ENCODE assay signal across 24 cellular contexts in genomic region chr2:215365184-215365658, GRCh38. TPM values are rescaled to one million over a fixed set of nuclear protein-coding genes. Genes with fewer than 3 reads are reported as not detected.
A peak's percentile ranks its signal among the peaks of the same experiment; 100 is the strongest.
DNase-seq lines count a peak whose midpoint lies in the region; ATAC-seq and TF ChIP-seq lines count a peak whose summit lies in the region.
"Had no signal": no experiment of that assay in that cellular context is flagged by ENCODE, and none has a peak within 500 bp of the region (broad histone marks: within the 10 kb centered on the region; RNA-seq: fewer than 3 reads in every experiment).

No MANE protein-coding gene starts in this region.

- no peaks in the 10 kb centered on the region for H3K9me3 ChIP-seq in GM23248 (ENCODE audit: low read depth)
- H3K9me3 ChIP-seq in adipocyte (ENCODE audit: control insufficient read depth, low read length), result no peaks in the 10 kb centered on the region
- no peaks in the 10 kb centered on the region for H3K9me3 ChIP-seq in osteoblast (ENCODE audit: low read depth, low read length)
- H3K9me3 ChIP-seq: adrenal gland; BLaER1 treated with 17β-estradiol and CSF1 and Interleukin-3, amounts not matched to agents 10 nM and 100 nM had no signal

- peak overlapping the region; percentile 54 for H3K9ac ChIP-seq in GM23248
- peak overlapping the region; percentile 24 for H3K9ac ChIP-seq in adipocyte (ENCODE audit: low read length)
- H3K9ac ChIP-seq: BLaER1 treated with 17β-estradiol and CSF1 and Interleukin-3, amounts not matched to agents 10 nM and 100 nM had no signal

- H3K9me2 ChIP-seq in GM23248 (ENCODE audit: insufficient read depth), result no peaks in the 10 kb centered on the region

- peaks cover 43% of the 10 kb centered on the region for H3K4me1 ChIP-seq in GM23248 (ENCODE audit: insufficient read depth)
- H3K4me1 ChIP-seq in adipocyte (ENCODE audit: control insufficient read depth, insufficient read depth, low read length), result peaks cover 9% of the 10 kb centered on the region
- peaks cover 6% of the 10 kb centered on the region for H3K4me1 ChIP-seq in osteoblast (ENCODE audit: insufficient read depth, low read length)
- H3K4me1 ChIP-seq: adrenal gland had no signal

- no peak overlapping the region for H3K4me3 Mint-ChIP-seq in endothelial cell (ENCODE audit: unreplicated experiment)
- H3K4me3 Mint-ChIP-seq: activated B cell treated with CpG ODN at 0.5 μM for 24 hours; activated CD8-positive, alpha-beta T cell treated with anti-CD3 and anti-CD28 coated beads, Interleukin-2, amount 10 ng/mL, durations not matched to agents 7 days and 5 days; central memory CD8-positive, alpha-beta T cell; effector memory CD8-positive, alpha-beta T cell; IgD-negative memory B cell; neural crest cell; T-helper 17 cell; type B pancreatic cell had no signal

- ATAC-seq in GM18907 (IDR thresholded peaks at IDR 0.05; ENCODE audit: unreplicated experiment), result peak; percentile 52
- no peak for ATAC-seq in HG03139 (IDR thresholded peaks at IDR 0.05; ENCODE audit: unreplicated experiment)
- ATAC-seq: activated CD8-positive, alpha-beta T cell treated with anti-CD3 and anti-CD28 coated beads, Interleukin-2, amount 10 ng/mL, durations not matched to agents 7 days and 5 days; effector memory CD8-positive, alpha-beta T cell; T-helper 17 cell had no signal

- H3K4me3 ChIP-seq in GM23248 (no peak overlapping the region), adipocyte (ENCODE audit: low read length) (no peak overlapping the region), osteoblast (ENCODE audit: insufficient read depth, low read length) (no peak overlapping the region)
- H3K4me3 ChIP-seq: adrenal gland; BLaER1 treated with 17β-estradiol and CSF1 and Interleukin-3, amounts not matched to agents 10 nM and 100 nM had no signal

- H3K36me3 ChIP-seq in GM23248 (ENCODE audit: low read depth) (peaks cover 98% of the 10 kb centered on the region), adipocyte (ENCODE audit: control insufficient read depth, insufficient read depth, low read length, severe bottlenecking) (peaks cover 100% of the 10 kb centered on the region), osteoblast (ENCODE audit: insufficient read depth, low read length) (peaks cover 100% of the 10 kb centered on the region)

- H3K79me2 ChIP-seq in GM23248 (ENCODE audit: insufficient read depth) (no peaks in the 10 kb centered on the region), osteoblast (ENCODE audit: insufficient read depth, low read length) (no peaks in the 10 kb centered on the region)

- WGBS in GM23248 (ENCODE audit: low coverage in 1 of 2, low lambda C conversion rate in 2 of 2, missing lambda C conversion rate in 2 of 2), 2 experiments, result 63 to 70% methylated on average over 4 of the region's 4 CpGs

- H3K27me3 ChIP-seq in GM23248 (replicated peaks; ENCODE audit: insufficient read depth) (no peaks in the 10 kb centered on the region), adipocyte (replicated peaks; ENCODE audit: control insufficient read depth, insufficient read depth, low read length) (no peaks in the 10 kb centered on the region), osteoblast (ENCODE audit: insufficient read depth, low read length) (no peaks in the 10 kb centered on the region)
- H3K27me3 ChIP-seq: adrenal gland; BLaER1 treated with 17β-estradiol and CSF1 and Interleukin-3, amounts not matched to agents 10 nM and 100 nM had no signal

- no peak overlapping the region for H3K27ac Mint-ChIP-seq in endothelial cell (ENCODE audit: unreplicated experiment)
- H3K27ac Mint-ChIP-seq: activated B cell treated with CpG ODN at 0.5 μM for 24 hours; activated CD8-positive, alpha-beta T cell treated with anti-CD3 and anti-CD28 coated beads, Interleukin-2, amount 10 ng/mL, durations not matched to agents 7 days and 5 days; effector memory CD8-positive, alpha-beta T cell; T-helper 17 cell; type B pancreatic cell had no signal

- H3F3A ChIP-seq in GM23248 (ENCODE audit: insufficient read depth), result peaks cover 99% of the 10 kb centered on the region

- H3K4me2 ChIP-seq in GM23248 (ENCODE audit: unreplicated experiment) (no peak overlapping the region), osteoblast (ENCODE audit: insufficient read depth, low read length) (no peak overlapping the region)
- H3K4me2 ChIP-seq: BLaER1 treated with 17β-estradiol and CSF1 and Interleukin-3, amounts not matched to agents 10 nM and 100 nM had no signal

- H3K27me3 Mint-ChIP-seq in endothelial cell (ENCODE audit: unreplicated experiment), result peaks cover 2% of the 10 kb centered on the region
- H3K27me3 Mint-ChIP-seq: activated B cell treated with CpG ODN at 0.5 μM for 24 hours; central memory CD8-positive, alpha-beta T cell; effector memory CD8-positive, alpha-beta T cell; IgD-negative memory B cell; T-helper 17 cell; type B pancreatic cell had no signal

- in situ Hi-C loops in GM23248 (cut with MboI), result no loop called here

- no peaks in the 10 kb centered on the region for H3K4me1 Mint-ChIP-seq in endothelial cell (ENCODE audit: unreplicated experiment)
- H3K4me1 Mint-ChIP-seq: central memory CD8-positive, alpha-beta T cell; IgD-negative memory B cell; neural crest cell; T-helper 17 cell had no signal

- no peak overlapping the region for H2AFZ ChIP-seq in GM23248
- no peak overlapping the region for H2AFZ ChIP-seq in osteoblast (ENCODE audit: low read length)

- H4K20me1 ChIP-seq in GM23248 (ENCODE audit: insufficient read depth) (peaks cover 16% of the 10 kb centered on the region; the same call in 1 of the 2 replicates), osteoblast (ENCODE audit: insufficient read depth, low read length) (peaks cover 64% of the 10 kb centered on the region)

- H3K9me3 Mint-ChIP-seq in endothelial cell (ENCODE audit: unreplicated experiment), result no peaks in the 10 kb centered on the region
- H3K9me3 Mint-ChIP-seq: activated B cell treated with CpG ODN at 0.5 μM for 24 hours; central memory CD8-positive, alpha-beta T cell; effector memory CD8-positive, alpha-beta T cell; IgD-negative memory B cell; neural crest cell; type B pancreatic cell had no signal

- DNase-seq in GM23248 (peak; percentile 44), adipocyte (ENCODE audit: low read depth) (peak; percentile 3), osteoblast (ENCODE audit: insufficient read length, low spot score, missing footprints) (no peak), SW 1271 (lab: John Stamatoyannopoulos, UW) (no peak), endothelial cell (ENCODE audit: low spot score) (no peak)
- DNase-seq in NK-92 treated with Interleukin-12 subunit alpha and Interleukin-12 subunit beta, amount 100 ng/mL, for 24 hours (lab: John Stamatoyannopoulos, UW), result no peak
- DNase-seq: activated B cell treated with CpG ODN at 0.5 μM for 24 hours; activated CD8-positive, alpha-beta T cell treated with anti-CD3 and anti-CD28 coated beads, Interleukin-2, amount 10 ng/mL, durations not matched to agents 7 days and 5 days; adrenal gland; DMS153; effector memory CD8-positive, alpha-beta T cell; H7; NCI-H2029; NCI-H510A; Right ventricle myocardium superior; stimulated activated naive CD4-positive, alpha-beta T cell treated with Interleukin-2 at 50 U/mL for 16 hours; T-helper 17 cell had no signal

- peaks cover 55% of the 10 kb centered on the region for H3K36me3 Mint-ChIP-seq in endothelial cell (ENCODE audit: low read depth, unreplicated experiment)

- H3K27ac ChIP-seq in GM23248, result peak overlapping the region; percentile 70
- peak overlapping the region; percentile 63 for H3K27ac ChIP-seq in osteoblast (ENCODE audit: low read depth, low read length)
- H3K27ac ChIP-seq: adrenal gland; BLaER1 treated with 17β-estradiol and CSF1 and Interleukin-3, amounts not matched to agents 10 nM and 100 nM had no signal

- TF ChIP-seq CTCF in osteoblast (IDR thresholded peaks at IDR 0.05; ENCODE audit: extremely low read depth, low read depth, low read length) (no peak), endothelial cell (IDR thresholded peaks at IDR 0.05; ENCODE audit: unreplicated experiment) (no peak)

RNA-seq across cellular contexts. Expression of gene ATIC, which starts 53.4 kb away (rescaled TPM):
- total RNA-seq in GM23248 (2014; rRNA removed; shearing (Covaris generic)), result 9.4 and 14.4 TPM in 2 replicates
- 61.1 and 68.7 TPM in 2 replicates for polyA plus RNA-seq in GM23248 (2016; fragmentation: Nextera tagmentation; extraction: Ambion mirVana)
- 17.7 and 21.5 TPM in 2 replicates for total RNA-seq in osteoblast
- total RNA-seq in endothelial cell (ENCODE audit: unreplicated experiment), result 29.3 TPM

Comparison
In these comparisons a context has a peak if more than half of its experiments do, and no peak if none do; other contexts are left out.
1. DNase-seq: peak in GM23248 (single experiment) and adipocyte (single experiment); none in osteoblast (single experiment), SW 1271 (0 of 2), endothelial cell (single experiment) and NK-92 treated with Interleukin-12 subunit alpha and Interleukin-12 subunit beta, amount 100 ng/mL, for 24 hours (single experiment).